ENCODE assay signal across 8 cellular contexts in the genomic region with DNA sequence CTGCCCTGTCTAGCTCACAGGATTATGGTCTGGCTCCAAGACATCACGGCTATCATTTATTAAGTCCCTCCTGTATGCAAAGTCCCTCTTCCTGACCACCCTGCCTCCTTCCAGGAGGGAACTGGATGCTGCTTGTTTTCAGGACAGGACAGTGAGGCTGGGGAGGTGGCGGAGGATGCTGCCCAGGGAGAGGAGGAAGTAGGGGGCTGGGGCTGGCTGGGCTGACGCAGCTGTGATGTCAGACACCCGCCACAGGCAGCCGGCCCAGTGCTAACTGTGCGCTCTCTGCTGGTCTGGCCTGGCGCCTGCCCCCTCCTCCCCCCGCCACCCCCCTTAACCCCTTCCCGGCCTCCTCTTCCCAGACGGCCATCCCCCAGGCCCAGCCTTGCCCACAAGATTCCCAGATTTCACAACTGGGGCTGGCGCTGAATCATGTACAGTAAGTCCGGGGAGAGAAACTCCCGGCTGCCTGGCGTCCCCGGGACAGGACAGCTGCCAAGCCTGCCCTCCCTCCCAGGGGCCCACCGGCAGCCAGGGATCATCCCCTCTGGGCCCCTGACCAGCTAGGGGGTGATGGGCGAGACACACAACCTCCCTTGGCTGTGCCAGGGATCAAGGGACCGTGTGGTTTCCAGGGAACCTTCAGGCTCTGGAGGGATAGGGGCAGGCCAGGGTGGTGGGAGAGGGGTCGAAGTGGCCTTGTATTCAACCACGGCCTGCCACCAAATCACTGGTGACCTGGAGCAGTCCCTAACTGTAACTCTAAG.
DNase-seq lines count a peak whose midpoint lies in the region; ATAC-seq and TF ChIP-seq lines count a peak whose summit lies in the region.

No MANE protein-coding gene starts in this region.

- TF ChIP-seq CTCF in BJ (IDR thresholded peaks at IDR 0.05; ENCODE audit: insufficient read depth, low read depth, low read length) (peak; percentile 41; the same call in 1 of the 2 replicates), right lobe of liver (IDR thresholded peaks at IDR 0.05) (peak in 3 of 4 donors; percentile 24 to 26 (median 24))

- H3K4me3 Mint-ChIP-seq in dendritic cell treated with granulocyte-macrophage colony-stimulating factor and Interleukin-4, amounts not matched to agents 40 ng/mL and 50 ng/mL, for 4 days = no peak overlapping the region
- no peak overlapping the region for H3K4me3 Mint-ChIP-seq in CD4-positive, alpha-beta memory T cell

- no peaks in the 10 kb centered on the region for H3K9me3 ChIP-seq in right lobe of liver
- H3K9me3 ChIP-seq in CD4-positive, alpha-beta memory T cell (ENCODE audit: control insufficient read depth in 1 of 2, low read length in 2 of 2) = no peaks in the 10 kb centered on the region

- peak; percentile 49 to 70 (median 56) for ATAC-seq in right lobe of liver

- peak; percentile 77 for TF ChIP-seq POLR2A in right lobe of liver (IDR thresholded peaks at IDR 0.05)

- POLR2A ChIA-PET in BJ (lab: Charles Lee) = no interaction called here
- POLR2A ChIA-PET in CD4-positive, alpha-beta memory T cell (lab: Charles Lee; ENCODE audit: partially characterized antibody) = no interaction called here

- H3K4me1 Mint-ChIP-seq in dendritic cell treated with granulocyte-macrophage colony-stimulating factor and Interleukin-4, amounts not matched to agents 40 ng/mL and 50 ng/mL, for 4 days (ENCODE audit: low read depth) = peaks cover 47% of the 10 kb centered on the region
- no peaks in the 10 kb centered on the region for H3K4me1 Mint-ChIP-seq in CD4-positive, alpha-beta memory T cell

- intact Hi-C loops in dendritic cell treated with granulocyte-macrophage colony-stimulating factor and Interleukin-4, amounts not matched to agents 40 ng/mL and 50 ng/mL, for 4 days (cut with micrococcal nuclease) = loop anchor here (2.0 to 5.0 kb wide), 3 partner anchors 14 to 39 kb away; no protein-coding TSS in a partner anchor
- intact Hi-C loops in right lobe of liver (cut with DNase I) = loop anchor here (5.0 to 10.0 kb wide), 2 partner anchors 116 to 156 kb away; a partner anchor contains a TSS
- intact Hi-C loops in CD4-positive, alpha-beta memory T cell (cut with micrococcal nuclease) = no loop called here

- H3K36me3 ChIP-seq in BJ (ENCODE audit: control insufficient read depth, insufficient read depth, low read length) (no peaks in the 10 kb centered on the region), right lobe of liver (no peaks in the 10 kb centered on the region)
- H3K36me3 ChIP-seq in CD4-positive, alpha-beta memory T cell (ENCODE audit: insufficient read depth, low read length) = no peaks in the 10 kb centered on the region

- H3K9me3 Mint-ChIP-seq in dendritic cell treated with granulocyte-macrophage colony-stimulating factor and Interleukin-4, amounts not matched to agents 40 ng/mL and 50 ng/mL, for 4 days = no peaks in the 10 kb centered on the region
- peaks cover 0 to 2% (median 0%) of the 10 kb centered on the region in 8 donors for H3K9me3 Mint-ChIP-seq in CD4-positive, alpha-beta memory T cell

- H3K27me3 ChIP-seq in BJ (ENCODE audit: control insufficient read depth, insufficient read depth, low read length) = no peaks in the 10 kb centered on the region
- H3K27me3 ChIP-seq in right lobe of liver = no peaks in the 10 kb centered on the region
- no peaks in the 10 kb centered on the region for H3K27me3 ChIP-seq in CD4-positive, alpha-beta memory T cell (ENCODE audit: insufficient read depth, low read length)

- H3K27ac ChIP-seq in right lobe of liver (peak overlapping the region; percentile 84 to 99 (median 91)), temporal lobe (ENCODE audit: low read depth, low read length) (peak overlapping the region; percentile 72)
- no peak overlapping the region for H3K27ac ChIP-seq in CD4-positive, alpha-beta memory T cell (ENCODE audit: low read depth, low read length)

- CTCF ChIA-PET in BJ (lab: Yijun Ruan, JAX) = interaction anchor here (0.9 to 2.3 kb wide), 6 partner anchors 8 to 155 kb away, joined by 3 to 7 read pairs (median 4); no protein-coding TSS in a partner anchor
- CTCF ChIA-PET in CD4-positive, alpha-beta memory T cell (lab: Charles Lee; ENCODE audit: partially characterized antibody) = interaction anchor here (0.6 to 0.8 kb wide), 2 partner anchors 147 to 157 kb away, joined by 3 read pairs; no protein-coding TSS in a partner anchor

- H3K27ac Mint-ChIP-seq in dendritic cell treated with granulocyte-macrophage colony-stimulating factor and Interleukin-4, amounts not matched to agents 40 ng/mL and 50 ng/mL, for 4 days = peak overlapping the region; percentile 72
- peak overlapping the region in 1 of 7 donors; percentile 66 for H3K27ac Mint-ChIP-seq in CD4-positive, alpha-beta memory T cell

- H3K4me1 ChIP-seq in right lobe of liver = peaks cover 0 to 79% (median 32%) of the 10 kb centered on the region in 4 donors
- H3K4me1 ChIP-seq in CD4-positive, alpha-beta memory T cell (ENCODE audit: insufficient read depth, low read length) = no peaks in the 10 kb centered on the region

- 10% methylated on average over 8 of the region's 20 CpGs for WGBS in right lobe of liver (ENCODE audit: insufficient coverage, low coverage, low lambda C conversion rate, missing lambda C conversion rate)

- H3K4me3 ChIP-seq in BJ (ENCODE audit: low read depth, low read length) (no peak overlapping the region), right lobe of liver (no peak overlapping the region)
- no peak overlapping the region for H3K4me3 ChIP-seq in CD4-positive, alpha-beta memory T cell (ENCODE audit: low read length in 2 of 2)

- DNase-seq in BJ (ENCODE audit: low read depth) (peak; percentile 90), NOMO-1 treated with DMSO at 0.1 percent for 48 hours (lab: John Stamatoyannopoulos, UW; ENCODE audit: unreplicated experiment) (peak; percentile 66), right lobe of liver (peak; percentile 91 to 97 (median 96)), NCI-H748 (lab: John Stamatoyannopoulos, UW; ENCODE audit: unreplicated experiment) (no peak), NCI-H187 (lab: John Stamatoyannopoulos, UW) (no peak)
- DNase-seq in CD4-positive, alpha-beta memory T cell = no peak

- peaks cover 10% of the 10 kb centered on the region for H3K27me3 Mint-ChIP-seq in dendritic cell treated with granulocyte-macrophage colony-stimulating factor and Interleukin-4, amounts not matched to agents 40 ng/mL and 50 ng/mL, for 4 days
- peaks cover 1 to 3% of the 10 kb centered on the region in 2 donors for H3K27me3 Mint-ChIP-seq in CD4-positive, alpha-beta memory T cell

- no peaks in the 10 kb centered on the region for H3K36me3 Mint-ChIP-seq in dendritic cell treated with granulocyte-macrophage colony-stimulating factor and Interleukin-4, amounts not matched to agents 40 ng/mL and 50 ng/mL, for 4 days (ENCODE audit: low read depth)
- no peaks in the 10 kb centered on the region for H3K36me3 Mint-ChIP-seq in CD4-positive, alpha-beta memory T cell

Comparison
In these comparisons a context has a peak if more than half of its experiments do, and no peak if none do; other contexts are left out.
1. DNase-seq: peak in BJ (single experiment), NOMO-1 treated with DMSO at 0.1 percent for 48 hours (single experiment) and right lobe of liver (3 of 3); none in NCI-H748 (single experiment), CD4-positive, alpha-beta memory T cell (0 of 5) and NCI-H187 (0 of 2).